In genomic region chr3:183591881-183592521, GRCh38 we compare ENCODE assay signal across 8 cellular contexts. TPM values are rescaled to one million over a fixed set of nuclear protein-coding genes. Genes with fewer than 3 reads are reported as not detected.
DNase-seq lines count a peak whose midpoint lies in the region; ATAC-seq, FAIRE-seq and TF ChIP-seq lines count a peak whose summit lies in the region.

No MANE protein-coding gene starts in this region.

- H3K4me1 Mint-ChIP-seq in stimulated activated naive CD8-positive, alpha-beta T cell treated with anti-CD3 and anti-CD28 coated beads, Interleukin-15, amount 100 ng/mL, for 72 hours = peaks cover 26% of the 10 kb centered on the region

- no peak overlapping the region for H2AK9ac ChIP-seq in IMR-90 (replicated peaks; ENCODE audit: low read depth, low read length, poor library complexity)

- intact Hi-C loops in IMR-90 (cut with micrococcal nuclease) (no loop called here), aorta (cut with DNase I) (no loop called here), kidney (cut with DNase I) (no loop called here)

- TF ChIP-seq RAD21 in IMR-90 (IDR thresholded peaks at IDR 0.05; ENCODE audit: low read length) = no peak

- dilution Hi-C loops in IMR-90 (cut with HindIII; ENCODE audit: low sequenced_read_pairs, unreplicated experiment) = no loop called here

- in situ Hi-C loops in IMR-90 (cut with MboI; ENCODE audit: low sequenced_read_pairs) (no loop called here), brain microvascular endothelial cell (cut with HindIII; ENCODE audit: low pct_ligation_motif_present, low sequenced_read_pairs) (no loop called here)

- no peak for DNase-seq in IMR-90
- DNase-seq in brain microvascular endothelial cell = no peak
- DNase-seq in stimulated activated naive CD8-positive, alpha-beta T cell treated with anti-CD3 and anti-CD28 coated beads, Interleukin-15, amount 100 ng/mL, for 72 hours = no peak
- DNase-seq in aorta = no peak
- no peak for DNase-seq in kidney
- no peak for DNase-seq in coronary artery (ENCODE audit: low spot score)

- H2BK120ac ChIP-seq in IMR-90 (ENCODE audit: low read depth, low read length) = no peak overlapping the region

- H2BK5ac ChIP-seq in IMR-90 (ENCODE audit: low read depth, low read length, poor library complexity, severe bottlenecking) = no peak overlapping the region

- no peaks in the 10 kb centered on the region for H3K9me1 ChIP-seq in IMR-90 (ENCODE audit: insufficient read depth, low read length)

- H2BK15ac ChIP-seq in IMR-90 (ENCODE audit: low read depth, low read length) = no peak overlapping the region

- H3K9me3 Mint-ChIP-seq in stimulated activated naive CD8-positive, alpha-beta T cell treated with anti-CD3 and anti-CD28 coated beads, Interleukin-15, amount 100 ng/mL, for 72 hours = peaks cover 4 to 5% of the 10 kb centered on the region in 2 donors

- TF ChIP-seq POLR2A in IMR-90 (IDR thresholded peaks at IDR 0.05; ENCODE audit: low read depth, low read length) = no peak

- POLR2A ChIA-PET in IMR-90 (lab: Charles Lee; ENCODE audit: unreplicated experiment) = no interaction called here

- H3K9me3 ChIP-seq in IMR-90 (ENCODE audit: control insufficient read depth, insufficient read depth, low read length) (no peaks in the 10 kb centered on the region), aorta (ENCODE audit: control insufficient read depth, low read length) (peaks cover 7% of the 10 kb centered on the region), kidney (ENCODE audit: control insufficient read depth in 1 of 2, low read length in 2 of 2) (no peaks in the 10 kb centered on the region)

- WGBS in IMR-90 (ENCODE audit: extremely low coverage in 2 of 2, insufficient read length in 1 of 2), 2 experiments = 63 to 89% methylated on average over 1 to 3 of the region's 6 CpGs
- WGBS in aorta, 2 donors = 43 to 46% methylated on average over 6 of the region's 6 CpGs

- BruUV-seq in IMR-90 (replicated peaks; lab: Mats Ljungman, UMichigan) = no TSS peak

- H3K27ac Mint-ChIP-seq in stimulated activated naive CD8-positive, alpha-beta T cell treated with anti-CD3 and anti-CD28 coated beads, Interleukin-15, amount 100 ng/mL, for 72 hours = peak overlapping the region; percentile 7 to 88

- no peak overlapping the region for H4K5ac ChIP-seq in IMR-90 (ENCODE audit: low read depth, low read length)

- H3K4me3 Mint-ChIP-seq in stimulated activated naive CD8-positive, alpha-beta T cell treated with anti-CD3 and anti-CD28 coated beads, Interleukin-15, amount 100 ng/mL, for 72 hours = peak overlapping the region; percentile 3 to 66

- TF ChIP-seq CTCF in IMR-90 (conservative IDR thresholded peaks at IDR 0.05; ENCODE audit: low read depth, low read length) (peak; percentile 27; the same call in 1 of the 2 replicates), brain microvascular endothelial cell (IDR thresholded peaks at IDR 0.05; ENCODE audit: low read depth, low read length, missing control alignments) (peak; percentile 31), kidney (IDR thresholded peaks at IDR 0.05; ENCODE audit: borderline replicate concordance, extremely low read depth, insufficient read depth) (no peak), coronary artery (IDR thresholded peaks at IDR 0.05) (no peak)

- CTCF ChIA-PET in IMR-90 (lab: Yijun Ruan, JAX) = interaction anchor here (0.6 to 0.7 kb wide), 3 partner anchors 12 to 45 kb away, joined by 3 read pairs; no protein-coding TSS in a partner anchor

- no peak overlapping the region for H2AFZ ChIP-seq in IMR-90 (replicated peaks; ENCODE audit: low read length, poor library complexity)

- no peak overlapping the region for H2BK20ac ChIP-seq in IMR-90 (ENCODE audit: low read depth, low read length)

- H3K4me1 ChIP-seq in IMR-90 (ENCODE audit: control insufficient read depth, insufficient read depth, low read length) (no peaks in the 10 kb centered on the region), aorta (ENCODE audit: control insufficient read depth in 1 of 2, insufficient read depth in 2 of 2, low read length in 2 of 2) (no peaks in the 10 kb centered on the region), kidney (ENCODE audit: control insufficient read depth in 1 of 2, insufficient read depth in 1 of 2, low read depth in 1 of 2, low read length in 2 of 2) (peaks cover 0 to 5% of the 10 kb centered on the region in 2 donors)

- no peak overlapping the region for H3K23ac ChIP-seq in IMR-90 (ENCODE audit: low read depth, low read length)

- H3K36me3 ChIP-seq in IMR-90 (ENCODE audit: control insufficient read depth, insufficient read depth, low read length) (no peaks in the 10 kb centered on the region), brain microvascular endothelial cell (replicated peaks) (no peaks in the 10 kb centered on the region), aorta (ENCODE audit: control insufficient read depth in 1 of 2, insufficient read depth in 2 of 2, low read length in 1 of 2) (no peaks in the 10 kb centered on the region), kidney (ENCODE audit: control insufficient read depth in 1 of 2, insufficient read depth in 2 of 2, low read length in 2 of 2) (no peaks in the 10 kb centered on the region)

- no peaks in the 10 kb centered on the region for H4K20me1 ChIP-seq in IMR-90 (ENCODE audit: insufficient read depth, low read length)

- no peaks in the 10 kb centered on the region for H3K79me1 ChIP-seq in IMR-90 (ENCODE audit: low read depth in 1 of 2, low read length in 2 of 2)

- H3K18ac ChIP-seq in IMR-90 (ENCODE audit: low read depth, low read length) = no peak overlapping the region

- H3K9ac ChIP-seq in IMR-90 (ENCODE audit: low read depth, low read length) = no peak overlapping the region
- H3K9ac ChIP-seq in kidney (ENCODE audit: low read length in 2 of 2) = no peak overlapping the region

- H4K8ac ChIP-seq in IMR-90 (ENCODE audit: low read depth in 2 of 2, low read length in 2 of 2) = no peak overlapping the region

- H3K4ac ChIP-seq in IMR-90 (ENCODE audit: low read depth, low read length) = no peak overlapping the region

- H3K27me3 ChIP-seq in IMR-90 (ENCODE audit: control insufficient read depth, insufficient read depth, low read length) (peaks cover 11% of the 10 kb centered on the region), brain microvascular endothelial cell (replicated peaks) (no peaks in the 10 kb centered on the region), aorta (ENCODE audit: control insufficient read depth in 1 of 2, insufficient read depth in 2 of 2, low read length in 1 of 2) (no peaks in the 10 kb centered on the region)

- ATAC-seq in GM18498 (IDR thresholded peaks at IDR 0.05; ENCODE audit: unreplicated experiment) (peak; percentile 93), GM21529 (IDR thresholded peaks at IDR 0.05; ENCODE audit: unreplicated experiment) (peak; percentile 95), IMR-90 (ENCODE audit: low read depth) (no peak), aorta (ENCODE audit: low FRiP score) (no peak)
- ATAC-seq in stimulated activated naive CD8-positive, alpha-beta T cell treated with anti-CD3 and anti-CD28 coated beads, Interleukin-15, amount 100 ng/mL, for 72 hours = peak; percentile 65

- no peak overlapping the region for H3K14ac ChIP-seq in IMR-90 (replicated peaks; ENCODE audit: low read depth, low read length)

- no peak overlapping the region for H3K56ac ChIP-seq in IMR-90 (ENCODE audit: extremely low read depth, insufficient read depth, low read length)

- no peak for FAIRE-seq in kidney (lab: Jason Lieb, UNC)

- H3K4me2 ChIP-seq in IMR-90 (ENCODE audit: low read depth, low read length) = no peak overlapping the region

- H3K4me3 ChIP-seq in IMR-90 (ENCODE audit: insufficient read depth, low read depth, low read length) (no peak overlapping the region), brain microvascular endothelial cell (ENCODE audit: low read depth, low read length) (no peak overlapping the region), aorta (ENCODE audit: low read length in 2 of 2) (no peak overlapping the region), kidney (ENCODE audit: low read length in 2 of 2) (no peak overlapping the region), coronary artery (no peak overlapping the region)

- H3K27me3 Mint-ChIP-seq in stimulated activated naive CD8-positive, alpha-beta T cell treated with anti-CD3 and anti-CD28 coated beads, Interleukin-15, amount 100 ng/mL, for 72 hours = no peaks in the 10 kb centered on the region

- H3K27ac ChIP-seq in IMR-90 (ENCODE audit: insufficient read depth, low read length) (no peak overlapping the region), brain microvascular endothelial cell (no peak overlapping the region), aorta (ENCODE audit: low read depth in 1 of 2, low read length in 2 of 2) (no peak overlapping the region), kidney (ENCODE audit: low read depth in 2 of 2, low read length in 2 of 2) (no peak overlapping the region), coronary artery (no peak overlapping the region)

- H4K91ac ChIP-seq in IMR-90 (ENCODE audit: insufficient read depth, low read depth, low read length) = no peak overlapping the region

- no peak overlapping the region for H2AK5ac ChIP-seq in IMR-90 (ENCODE audit: low read depth, low read length)

TF ChIP-seq in IMR-90, 13 proteins besides CTCF, POLR2A, EP300 and RAD21 (continues in another document):
- no peak for TF ChIP-seq RFX5 (IDR thresholded peaks at IDR 0.05; ENCODE audit: low read depth, low read length)
- TF ChIP-seq USF2 (IDR thresholded peaks at IDR 0.05; ENCODE audit: low read depth, low read length) = no peak
- no peak for TF ChIP-seq MXI1 (IDR thresholded peaks at IDR 0.05; ENCODE audit: borderline replicate concordance, low read depth, low read length)
- no peak for TF ChIP-seq BHLHE40 (IDR thresholded peaks at IDR 0.05; ENCODE audit: low read depth, low read length)

RNA-seq across cellular contexts. Expression of gene KLHL6, which starts 36.5 kb away (rescaled TPM):
- total RNA-seq in IMR-90 (2012; rRNA removed) (not detected in 2 replicates), aorta (1 to 10 TPM; 4.6 to 6.8 TPM), kidney (9.8 TPM)
- polyA plus RNA-seq in IMR-90 (2012; rRNA removed) (not detected in 2 replicates), aorta (1 to 10 TPM in 1 of 2 donors, under 1 TPM in 1; 0.18 to 1.3 TPM), kidney (ENCODE audit: insufficient read depth, low read depth, low replicate concordance) (0.37 TPM)
- polyA plus RNA-seq in IMR-90 (2012; cell fraction: cytosol; rRNA removed) = not detected in 2 replicates
- polyA plus RNA-seq in IMR-90 (2012; cell fraction: nucleus; rRNA removed; ENCODE audit: low replicate concordance) = not detected in 2 replicates

RNA-seq across cellular contexts. Expression of gene KLHL24, which starts 43.4 kb away (rescaled TPM):
- total RNA-seq in IMR-90 (2012; rRNA removed) = 25.6 and 28.3 TPM in 2 replicates
- polyA plus RNA-seq in IMR-90 (2012; rRNA removed) = 3.3 and 5.7 TPM in 2 replicates
- 3.6 and 7.5 TPM in 2 replicates for polyA plus RNA-seq in IMR-90 (2012; cell fraction: cytosol; rRNA removed)
- 2.7 and 15.2 TPM in 2 replicates for polyA plus RNA-seq in IMR-90 (2012; cell fraction: nucleus; rRNA removed; ENCODE audit: low replicate concordance)
- 10 to 100 TPM; 33.7 to 62.6 TPM for total RNA-seq in aorta
- polyA plus RNA-seq in aorta = 10 to 100 TPM; 10.8 to 14.1 TPM
- total RNA-seq in kidney = 61.3 TPM
- 8.4 TPM for polyA plus RNA-seq in kidney (ENCODE audit: insufficient read depth, low read depth, low replicate concordance)

Comparison
In these comparisons a context has a peak if more than half of its experiments do, and no peak if none do; other contexts are left out.
1. ATAC-seq: peak in GM18498 (single experiment), GM21529 (single experiment) and stimulated activated naive CD8-positive, alpha-beta T cell treated with anti-CD3 and anti-CD28 coated beads, Interleukin-15, amount 100 ng/mL, for 72 hours (single experiment); none in IMR-90 (single experiment) and aorta (single experiment).
2. CTCF ChIP-seq: peak in IMR-90 (single experiment) and brain microvascular endothelial cell (single experiment); none in kidney (single experiment) and coronary artery (single experiment).